In genomic region chr10:98060079-98060478, GRCh38 we compare ENCODE assay signal across 10 cellular contexts. TPM values are rescaled to one million over a fixed set of nuclear protein-coding genes. Genes with fewer than 3 reads are reported as not detected.
"Had no signal": no experiment of that assay in that cellular context is flagged by ENCODE, and none has a peak within 500 bp of the region (broad histone marks: within the 10 kb centered on the region; RNA-seq: fewer than 3 reads in every experiment).

No MANE protein-coding gene starts in this region.

- H3K4me3 ChIP-seq: GM23248, HAP-1 had no signal

- H3K4me1 ChIP-seq: HAP-1 had no signal

- ATAC-seq: HCT116 had no signal

- H2AFZ ChIP-seq: GM23248 had no signal

- FAIRE-seq: H1, H54 had no signal

- H3K27ac ChIP-seq: GM23248 had no signal

- H3K27ac Mint-ChIP-seq: H9, HFFc6 had no signal

- DNase-seq: GM23248, GOT3, H7, H9, HCEC 1CT, HFFc6 had no signal

- H3K9me3 Mint-ChIP-seq: H9, HFFc6 had no signal

- H3K36me3 ChIP-seq: HAP-1 had no signal

- H3K4me3 Mint-ChIP-seq: H9, HFFc6 had no signal

RNA-seq across cellular contexts. Expression of gene CRTAC1, which starts 29.7 kb away (rescaled TPM):
- total RNA-seq: GM23248, HFFc6 had no signal
- polyA plus RNA-seq: GM23248 had no signal
